Comparison of ENCODE assay signal across 21 cellular contexts in the genomic region with DNA sequence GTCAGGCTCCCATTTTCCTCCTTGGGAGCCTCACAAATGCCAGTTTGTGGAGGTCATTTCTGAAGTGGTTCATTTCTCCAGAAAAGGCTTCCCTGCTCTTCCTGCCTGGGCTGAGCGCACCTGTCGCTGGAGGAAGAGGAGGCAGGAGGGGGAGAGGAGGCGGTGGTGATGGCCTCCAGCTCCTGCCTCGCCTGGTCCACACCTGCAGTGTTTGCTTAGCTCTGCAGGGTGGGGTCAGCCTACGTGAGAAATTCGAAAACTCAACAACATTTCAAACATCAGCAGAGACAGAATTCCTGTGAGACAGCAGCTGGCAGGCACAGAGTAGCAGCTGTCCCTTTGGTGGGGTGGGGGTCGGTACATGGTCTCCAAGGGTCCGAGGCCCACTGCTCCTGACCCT. TPM values are rescaled to one million over a fixed set of nuclear protein-coding genes. Genes with fewer than 3 reads are reported as not detected.
DNase-seq lines count a peak whose midpoint lies in the region; ATAC-seq and TF ChIP-seq lines count a peak whose summit lies in the region.
"Had no signal": no experiment of that assay in that cellular context is flagged by ENCODE, and none has a peak within 500 bp of the region (broad histone marks: within the 10 kb centered on the region; RNA-seq: fewer than 3 reads in every experiment).

No MANE protein-coding gene starts in this region.

- CTCF ChIA-PET in IMR-90 (lab: Yijun Ruan, JAX): interaction anchor here (2.1 kb wide), 1 partner anchor 52 kb away, joined by 11 read pairs; no protein-coding TSS in a partner anchor

- no peak overlapping the region for H4K91ac ChIP-seq in IMR-90 (ENCODE audit: insufficient read depth, low read depth, low read length)

- H3K27me3 ChIP-seq in BLaER1 treated with 17β-estradiol and CSF1 and Interleukin-3, amounts not matched to agents 10 nM and 100 nM: no peaks in the 10 kb centered on the region
- no peaks in the 10 kb centered on the region for H3K27me3 ChIP-seq in IMR-90 (ENCODE audit: control insufficient read depth, insufficient read depth, low read length)

- dilution Hi-C loops in IMR-90 (cut with HindIII; ENCODE audit: low sequenced_read_pairs, unreplicated experiment): no loop called here

- peaks cover 2% of the 10 kb centered on the region for H3K36me3 Mint-ChIP-seq in progenitor cell of endocrine pancreas (ENCODE audit: insufficient read depth)
- H3K36me3 Mint-ChIP-seq: activated CD8-positive, alpha-beta memory T cell treated with anti-CD3 and anti-CD28 coated beads, Interleukin-2, amount 10 ng/mL, durations not matched to agents 7 days and 5 days; activated naive CD8-positive, alpha-beta T cell treated with anti-CD3 and anti-CD28 coated beads for 36 hours; CD4-positive, CD25-positive, alpha-beta regulatory T cell; natural killer cell treated with Interleukin-12 subunit alpha and Interleukin-12 subunit beta and Interleukin-15 and Interleukin-18, amount 100 ng/mL, for 72 hours had no signal

- no peaks in the 10 kb centered on the region for H3K9me3 Mint-ChIP-seq in progenitor cell of endocrine pancreas (ENCODE audit: low read depth)
- H3K9me3 Mint-ChIP-seq: activated naive CD8-positive, alpha-beta T cell treated with anti-CD3 and anti-CD28 coated beads for 36 hours; activated T-helper 1 cell treated with anti-CD3 and anti-CD28 coated beads, Interleukin-12 subunit alpha, Interleukin-12 subunit beta, Interleukin-2, Interleukin-4 antibody, amounts not matched to agents 30 ng/mL and 10 ng/mL and 1 ng/mL, durations not matched to agents 14 hours and 24 hours and 36 hours; CD4-positive, CD25-positive, alpha-beta regulatory T cell; effector memory CD8-positive, alpha-beta T cell; natural killer cell treated with Interleukin-12 subunit alpha and Interleukin-12 subunit beta and Interleukin-15 and Interleukin-18, amount 100 ng/mL, for 72 hours had no signal

- H2BK20ac ChIP-seq in IMR-90 (ENCODE audit: low read depth, low read length): no peak overlapping the region

- no peak overlapping the region for H2BK15ac ChIP-seq in IMR-90 (ENCODE audit: low read depth, low read length)

- no peak overlapping the region for H3K4me3 ChIP-seq in BLaER1 treated with 17β-estradiol and CSF1 and Interleukin-3, amounts not matched to agents 10 nM and 100 nM
- no peak overlapping the region for H3K4me3 ChIP-seq in IMR-90 (ENCODE audit: insufficient read depth, low read depth, low read length)

- H4K5ac ChIP-seq in IMR-90 (ENCODE audit: low read depth, low read length): no peak overlapping the region

- BruUV-seq in IMR-90 (replicated peaks; lab: Mats Ljungman, UMichigan): no TSS peak

- peak overlapping the region; percentile 65 for H3K27ac Mint-ChIP-seq in progenitor cell of endocrine pancreas
- H3K27ac Mint-ChIP-seq: activated CD8-positive, alpha-beta memory T cell treated with anti-CD3 and anti-CD28 coated beads, Interleukin-2, amount 10 ng/mL, durations not matched to agents 7 days and 5 days; activated naive CD8-positive, alpha-beta T cell treated with anti-CD3 and anti-CD28 coated beads for 36 hours; activated T-helper 1 cell treated with anti-CD3 and anti-CD28 coated beads, Interleukin-12 subunit alpha, Interleukin-12 subunit beta, Interleukin-2, Interleukin-4 antibody, amounts not matched to agents 30 ng/mL and 10 ng/mL and 1 ng/mL, durations not matched to agents 14 hours and 24 hours and 36 hours; CD4-positive, CD25-positive, alpha-beta regulatory T cell; natural killer cell treated with Interleukin-12 subunit alpha and Interleukin-12 subunit beta and Interleukin-15 and Interleukin-18, amount 100 ng/mL, for 72 hours had no signal

- H3K27ac ChIP-seq in BLaER1 treated with 17β-estradiol and CSF1 and Interleukin-3, amounts not matched to agents 10 nM and 100 nM: peak overlapping the region in 6 of 11 experiments; percentile 14 to 50 (median 26); a peak in 8 of 22 replicates
- H3K27ac ChIP-seq in IMR-90 (ENCODE audit: insufficient read depth, low read length): no peak overlapping the region

- H4K8ac ChIP-seq in IMR-90 (ENCODE audit: low read depth in 2 of 2, low read length in 2 of 2): no peak overlapping the region

- H3K4ac ChIP-seq in IMR-90 (ENCODE audit: low read depth, low read length): no peak overlapping the region

- WGBS in IMR-90 (ENCODE audit: extremely low coverage in 2 of 2, insufficient read length in 1 of 2), 2 experiments: no CpG with 5 or more reads among the region's 8 CpGs

- H4K20me1 ChIP-seq in BLaER1 treated with 17β-estradiol and CSF1 and Interleukin-3, amounts not matched to agents 10 nM and 100 nM: peaks cover 0 to 40% (median 19%) of the 10 kb centered on the region in 11 experiments; a peak in 10 of 22 replicates
- no peaks in the 10 kb centered on the region for H4K20me1 ChIP-seq in IMR-90 (ENCODE audit: insufficient read depth, low read length)

- H3K14ac ChIP-seq in IMR-90 (replicated peaks; ENCODE audit: low read depth, low read length): no peak overlapping the region

- no peak overlapping the region for H2BK120ac ChIP-seq in IMR-90 (ENCODE audit: low read depth, low read length)

- 0 out of 2 replicates have a peak, but pooled peaks cover 4% of the 10 kb centered on the region for H3K9me1 ChIP-seq in IMR-90 (ENCODE audit: insufficient read depth, low read length)

- H3K56ac ChIP-seq in IMR-90 (ENCODE audit: extremely low read depth, insufficient read depth, low read length): no peak overlapping the region

- in situ Hi-C loops in IMR-90 (cut with MboI; ENCODE audit: low sequenced_read_pairs): no loop called here

- peak overlapping the region; percentile 31 for H2AK9ac ChIP-seq in IMR-90 (replicated peaks; ENCODE audit: low read depth, low read length, poor library complexity)

- DNase-seq in IMR-90: no peak
- no peak for DNase-seq in progenitor cell of endocrine pancreas (ENCODE audit: low spot score, unreplicated experiment)
- DNase-seq in activated T-cell treated with anti-CD3 and anti-CD28 coated beads, Interleukin-2, amount 50 U/mL, for 48 hours: no peak
- no peak for DNase-seq in NCI-H1694 (lab: John Stamatoyannopoulos, UW)
- no peak for DNase-seq in superior temporal gyrus (ENCODE audit: extremely low spot score)
- no peak for DNase-seq in T1000 (lab: John Stamatoyannopoulos, UW)
- DNase-seq: activated CD4-positive, alpha-beta T cell treated with anti-CD3 and anti-CD28 coated beads for 48 hours; activated CD8-positive, alpha-beta memory T cell treated with anti-CD3 and anti-CD28 coated beads, Interleukin-2, amount 10 ng/mL, durations not matched to agents 7 days and 5 days; activated naive CD8-positive, alpha-beta T cell treated with anti-CD3 and anti-CD28 coated beads for 36 hours; CD4-positive, CD25-positive, alpha-beta regulatory T cell; DMS 273 treated with DMSO at 0.1 percent for 48 hours; effector memory CD8-positive, alpha-beta T cell; GDM1; KBM-7; NCI-H187 treated with DMSO at 0.1 percent for 48 hours; NCI-H446; SIG-M5 had no signal

- peaks cover 0 to 60% (median 5%) of the 10 kb centered on the region in 11 experiments; a peak in 8 of 22 replicates for H3K36me3 ChIP-seq in BLaER1 treated with 17β-estradiol and CSF1 and Interleukin-3, amounts not matched to agents 10 nM and 100 nM
- H3K36me3 ChIP-seq in IMR-90 (ENCODE audit: control insufficient read depth, insufficient read depth, low read length): no peaks in the 10 kb centered on the region

- peak overlapping the region in 3 of 11 experiments; percentile 7 to 48 (median 40); a peak in 3 of 22 replicates for H3K9ac ChIP-seq in BLaER1 treated with 17β-estradiol and CSF1 and Interleukin-3, amounts not matched to agents 10 nM and 100 nM
- no peak overlapping the region for H3K9ac ChIP-seq in IMR-90 (ENCODE audit: low read depth, low read length)

- H2AFZ ChIP-seq in IMR-90 (replicated peaks; ENCODE audit: low read length, poor library complexity): no peak overlapping the region

- no peak for TF ChIP-seq RAD21 in IMR-90 (IDR thresholded peaks at IDR 0.05; ENCODE audit: low read length)

- H2BK5ac ChIP-seq in IMR-90 (ENCODE audit: low read depth, low read length, poor library complexity, severe bottlenecking): no peak overlapping the region

- H3K9me3 ChIP-seq in BLaER1 treated with 17β-estradiol and CSF1 and Interleukin-3, amounts not matched to agents 10 nM and 100 nM (replicated peaks in 1 of 11): no peaks in the 10 kb centered on the region
- no peaks in the 10 kb centered on the region for H3K9me3 ChIP-seq in IMR-90 (ENCODE audit: control insufficient read depth, insufficient read depth, low read length)

- intact Hi-C loops in IMR-90 (cut with micrococcal nuclease): no loop called here

- H3K79me1 ChIP-seq in IMR-90 (ENCODE audit: low read depth in 1 of 2, low read length in 2 of 2): peaks cover 9 to 30% of the 10 kb centered on the region in 2 experiments; a peak in 1 of 4 replicates

- H3K4me1 ChIP-seq in BLaER1 treated with 17β-estradiol and CSF1 and Interleukin-3, amounts not matched to agents 10 nM and 100 nM: peaks cover 25 to 100% (median 71%) of the 10 kb centered on the region in 10 experiments
- H3K4me1 ChIP-seq in IMR-90 (ENCODE audit: control insufficient read depth, insufficient read depth, low read length): peaks cover 2% of the 10 kb centered on the region

- H3K4me1 Mint-ChIP-seq in progenitor cell of endocrine pancreas (ENCODE audit: low read depth): peaks cover 38% of the 10 kb centered on the region
- H3K4me1 Mint-ChIP-seq: activated naive CD8-positive, alpha-beta T cell treated with anti-CD3 and anti-CD28 coated beads for 36 hours; CD4-positive, CD25-positive, alpha-beta regulatory T cell had no signal

- POLR2A ChIA-PET in IMR-90 (lab: Charles Lee; ENCODE audit: unreplicated experiment): no interaction called here

- H2AK5ac ChIP-seq in IMR-90 (ENCODE audit: low read depth, low read length): no peak overlapping the region

- no peaks in the 10 kb centered on the region for H3K27me3 Mint-ChIP-seq in progenitor cell of endocrine pancreas
- H3K27me3 Mint-ChIP-seq: activated CD8-positive, alpha-beta memory T cell treated with anti-CD3 and anti-CD28 coated beads, Interleukin-2, amount 10 ng/mL, durations not matched to agents 7 days and 5 days; activated naive CD8-positive, alpha-beta T cell treated with anti-CD3 and anti-CD28 coated beads for 36 hours; effector memory CD8-positive, alpha-beta T cell; natural killer cell treated with Interleukin-12 subunit alpha and Interleukin-12 subunit beta and Interleukin-15 and Interleukin-18, amount 100 ng/mL, for 72 hours had no signal

- no peak for TF ChIP-seq POLR2A in IMR-90 (IDR thresholded peaks at IDR 0.05; ENCODE audit: low read depth, low read length)

- H3K4me2 ChIP-seq in BLaER1 treated with 17β-estradiol and CSF1 and Interleukin-3, amounts not matched to agents 10 nM and 100 nM: peak overlapping the region in 9 of 11 experiments; percentile 7 to 91 (median 37); a peak in 12 of 22 replicates
- H3K4me2 ChIP-seq in IMR-90 (ENCODE audit: low read depth, low read length): no peak overlapping the region

- H3K4me3 Mint-ChIP-seq in progenitor cell of endocrine pancreas (ENCODE audit: low read depth): no peak overlapping the region
- H3K4me3 Mint-ChIP-seq: activated CD8-positive, alpha-beta memory T cell treated with anti-CD3 and anti-CD28 coated beads, Interleukin-2, amount 10 ng/mL, durations not matched to agents 7 days and 5 days; activated naive CD8-positive, alpha-beta T cell treated with anti-CD3 and anti-CD28 coated beads for 36 hours; activated T-helper 1 cell treated with anti-CD3 and anti-CD28 coated beads, Interleukin-12 subunit alpha, Interleukin-12 subunit beta, Interleukin-2, Interleukin-4 antibody, amounts not matched to agents 30 ng/mL and 10 ng/mL and 1 ng/mL, durations not matched to agents 14 hours and 24 hours and 36 hours; CD4-positive, CD25-positive, alpha-beta regulatory T cell; effector memory CD8-positive, alpha-beta T cell; natural killer cell treated with Interleukin-12 subunit alpha and Interleukin-12 subunit beta and Interleukin-15 and Interleukin-18, amount 100 ng/mL, for 72 hours had no signal

- no peak for TF ChIP-seq CTCF in IMR-90 (conservative IDR thresholded peaks at IDR 0.05; ENCODE audit: low read depth, low read length)
- TF ChIP-seq CTCF in progenitor cell of endocrine pancreas (IDR thresholded peaks at IDR 0.05; ENCODE audit: unreplicated experiment): no peak

- H3K18ac ChIP-seq in IMR-90 (ENCODE audit: low read depth, low read length): no peak overlapping the region

- ATAC-seq in IMR-90 (ENCODE audit: low read depth) (no peak), esophagus mucosa (peak; percentile 30)
- ATAC-seq: activated CD8-positive, alpha-beta memory T cell treated with anti-CD3 and anti-CD28 coated beads, Interleukin-2, amount 10 ng/mL, durations not matched to agents 7 days and 5 days; effector memory CD8-positive, alpha-beta T cell had no signal

- no peak overlapping the region for H3K23ac ChIP-seq in IMR-90 (ENCODE audit: low read depth, low read length)

RNA-seq across cellular contexts. Expression of a gene that starts 7.9 kb away (rescaled TPM):
- total RNA-seq in IMR-90 (2012; rRNA removed): 4.7 and 5.4 TPM in 2 replicates
- 4.7 and 5.5 TPM in 2 replicates for polyA plus RNA-seq in IMR-90 (2012; rRNA removed)
- polyA plus RNA-seq in IMR-90 (2012; cell fraction: cytosol; rRNA removed): 8.4 and 12.8 TPM in 2 replicates
- polyA plus RNA-seq in IMR-90 (2012; cell fraction: nucleus; rRNA removed; ENCODE audit: low replicate concordance): 24.6 and 26.9 TPM in 2 replicates
- 140 TPM for total RNA-seq in esophagus mucosa
- 53.4 and 58.8 TPM in 2 replicates for total RNA-seq in progenitor cell of endocrine pancreas
